2 cellular contexts compared by ENCODE assay signal in genomic region chr16:23597003-23597756, GRCh38.
TF ChIP-seq lines count a peak whose summit lies in the region.

No MANE protein-coding gene starts in this region.

TF ChIP-seq in GM23338, 12 proteins besides CTCF, POLR2A, EP300 and RAD21:
- TF ChIP-seq POLR2AphosphoS5 (IDR thresholded peaks at IDR 0.05; ENCODE audit: low read depth): no peak
- TF ChIP-seq, protein P1, sequence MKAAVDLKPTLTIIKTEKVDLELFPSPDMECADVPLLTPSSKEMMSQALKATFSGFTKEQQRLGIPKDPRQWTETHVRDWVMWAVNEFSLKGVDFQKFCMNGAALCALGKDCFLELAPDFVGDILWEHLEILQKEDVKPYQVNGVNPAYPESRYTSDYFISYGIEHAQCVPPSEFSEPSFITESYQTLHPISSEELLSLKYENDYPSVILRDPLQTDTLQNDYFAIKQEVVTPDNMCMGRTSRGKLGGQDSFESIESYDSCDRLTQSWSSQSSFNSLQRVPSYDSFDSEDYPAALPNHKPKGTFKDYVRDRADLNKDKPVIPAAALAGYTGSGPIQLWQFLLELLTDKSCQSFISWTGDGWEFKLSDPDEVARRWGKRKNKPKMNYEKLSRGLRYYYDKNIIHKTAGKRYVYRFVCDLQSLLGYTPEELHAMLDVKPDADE (IDR thresholded peaks at IDR 0.05): no peak
- TF ChIP-seq EZH2 (IDR thresholded peaks at IDR 0.05; ENCODE audit: low read depth, unreplicated experiment): no peak
- no peak for TF ChIP-seq EZH2phosphoT487 (IDR thresholded peaks at IDR 0.05; ENCODE audit: unreplicated experiment)
- no peak for TF ChIP-seq NANOG (IDR thresholded peaks at IDR 0.05; ENCODE audit: borderline replicate concordance)
- TF ChIP-seq ZNF331 (CRISPR knock-in tag; IDR thresholded peaks at IDR 0.05; ENCODE audit: low read depth): no peak
- no peak for TF ChIP-seq ZNF114 (CRISPR knock-in tag; IDR thresholded peaks at IDR 0.05)
- TF ChIP-seq JUNB (IDR thresholded peaks at IDR 0.05; ENCODE audit: unreplicated experiment): no peak
- TF ChIP-seq CREB1 (CRISPR knock-in tag; IDR thresholded peaks at IDR 0.05; ENCODE audit: low read depth): no peak
- no peak for TF ChIP-seq STAT1 (IDR thresholded peaks at IDR 0.05; ENCODE audit: unreplicated experiment)
- TF ChIP-seq, protein P2, sequence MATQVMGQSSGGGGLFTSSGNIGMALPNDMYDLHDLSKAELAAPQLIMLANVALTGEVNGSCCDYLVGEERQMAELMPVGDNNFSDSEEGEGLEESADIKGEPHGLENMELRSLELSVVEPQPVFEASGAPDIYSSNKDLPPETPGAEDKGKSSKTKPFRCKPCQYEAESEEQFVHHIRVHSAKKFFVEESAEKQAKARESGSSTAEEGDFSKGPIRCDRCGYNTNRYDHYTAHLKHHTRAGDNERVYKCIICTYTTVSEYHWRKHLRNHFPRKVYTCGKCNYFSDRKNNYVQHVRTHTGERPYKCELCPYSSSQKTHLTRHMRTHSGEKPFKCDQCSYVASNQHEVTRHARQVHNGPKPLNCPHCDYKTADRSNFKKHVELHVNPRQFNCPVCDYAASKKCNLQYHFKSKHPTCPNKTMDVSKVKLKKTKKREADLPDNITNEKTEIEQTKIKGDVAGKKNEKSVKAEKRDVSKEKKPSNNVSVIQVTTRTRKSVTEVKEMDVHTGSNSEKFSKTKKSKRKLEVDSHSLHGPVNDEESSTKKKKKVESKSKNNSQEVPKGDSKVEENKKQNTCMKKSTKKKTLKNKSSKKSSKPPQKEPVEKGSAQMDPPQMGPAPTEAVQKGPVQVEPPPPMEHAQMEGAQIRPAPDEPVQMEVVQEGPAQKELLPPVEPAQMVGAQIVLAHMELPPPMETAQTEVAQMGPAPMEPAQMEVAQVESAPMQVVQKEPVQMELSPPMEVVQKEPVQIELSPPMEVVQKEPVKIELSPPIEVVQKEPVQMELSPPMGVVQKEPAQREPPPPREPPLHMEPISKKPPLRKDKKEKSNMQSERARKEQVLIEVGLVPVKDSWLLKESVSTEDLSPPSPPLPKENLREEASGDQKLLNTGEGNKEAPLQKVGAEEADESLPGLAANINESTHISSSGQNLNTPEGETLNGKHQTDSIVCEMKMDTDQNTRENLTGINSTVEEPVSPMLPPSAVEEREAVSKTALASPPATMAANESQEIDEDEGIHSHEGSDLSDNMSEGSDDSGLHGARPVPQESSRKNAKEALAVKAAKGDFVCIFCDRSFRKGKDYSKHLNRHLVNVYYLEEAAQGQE (IDR thresholded peaks at IDR 0.05; ENCODE audit: unreplicated experiment): no peak
- TF ChIP-seq ZNF462 (CRISPR knock-in tag; IDR thresholded peaks at IDR 0.05): no peak

TF ChIP-seq in K562, 482 proteins besides CTCF, POLR2A, EP300 and RAD21 (continues in another document):
- TF ChIP-seq NR1H2 (CRISPR knock-in tag; IDR thresholded peaks at IDR 0.05): no peak
- peak; percentile 99 for TF ChIP-seq NR4A1 (CRISPR knock-in tag; IDR thresholded peaks at IDR 0.05)
- peak; percentile 100 for TF ChIP-seq NR4A1 (tag; IDR thresholded peaks at IDR 0.05)
- no peak for TF ChIP-seq CHD7 (IDR thresholded peaks at IDR 0.05; ENCODE audit: low read depth, low read length)
- TF ChIP-seq, protein P3, sequence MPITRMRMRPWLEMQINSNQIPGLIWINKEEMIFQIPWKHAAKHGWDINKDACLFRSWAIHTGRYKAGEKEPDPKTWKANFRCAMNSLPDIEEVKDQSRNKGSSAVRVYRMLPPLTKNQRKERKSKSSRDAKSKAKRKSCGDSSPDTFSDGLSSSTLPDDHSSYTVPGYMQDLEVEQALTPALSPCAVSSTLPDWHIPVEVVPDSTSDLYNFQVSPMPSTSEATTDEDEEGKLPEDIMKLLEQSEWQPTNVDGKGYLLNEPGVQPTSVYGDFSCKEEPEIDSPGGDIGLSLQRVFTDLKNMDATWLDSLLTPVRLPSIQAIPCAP (CRISPR knock-in tag; IDR thresholded peaks at IDR 0.05; ENCODE audit: borderline replicate concordance): no peak
- TF ChIP-seq ZNF197 (CRISPR knock-in tag; IDR thresholded peaks at IDR 0.05; ENCODE audit: low read depth): peak; percentile 100
- TF ChIP-seq ZNF384 (IDR thresholded peaks at IDR 0.05; ENCODE audit: low read depth, low read length): no peak
- TF ChIP-seq MTA1 (IDR thresholded peaks at IDR 0.05; ENCODE audit: borderline replicate concordance): peak; percentile 89
- TF ChIP-seq CBX5 (IDR thresholded peaks at IDR 0.05; ENCODE audit: borderline replicate concordance, low read depth): no peak
- TF ChIP-seq NCOA1 (IDR thresholded peaks at IDR 0.05; ENCODE audit: low read depth): peak; percentile 54; the same call in 1 of the 2 replicates
- no peak for TF ChIP-seq DNMT1 (IDR thresholded peaks at IDR 0.05)
- no peak for TF ChIP-seq ZNF780A (CRISPR knock-in tag; IDR thresholded peaks at IDR 0.05)
- peak; percentile 56 for TF ChIP-seq CREM (IDR thresholded peaks at IDR 0.05; ENCODE audit: low read depth)
- TF ChIP-seq, protein P4, sequence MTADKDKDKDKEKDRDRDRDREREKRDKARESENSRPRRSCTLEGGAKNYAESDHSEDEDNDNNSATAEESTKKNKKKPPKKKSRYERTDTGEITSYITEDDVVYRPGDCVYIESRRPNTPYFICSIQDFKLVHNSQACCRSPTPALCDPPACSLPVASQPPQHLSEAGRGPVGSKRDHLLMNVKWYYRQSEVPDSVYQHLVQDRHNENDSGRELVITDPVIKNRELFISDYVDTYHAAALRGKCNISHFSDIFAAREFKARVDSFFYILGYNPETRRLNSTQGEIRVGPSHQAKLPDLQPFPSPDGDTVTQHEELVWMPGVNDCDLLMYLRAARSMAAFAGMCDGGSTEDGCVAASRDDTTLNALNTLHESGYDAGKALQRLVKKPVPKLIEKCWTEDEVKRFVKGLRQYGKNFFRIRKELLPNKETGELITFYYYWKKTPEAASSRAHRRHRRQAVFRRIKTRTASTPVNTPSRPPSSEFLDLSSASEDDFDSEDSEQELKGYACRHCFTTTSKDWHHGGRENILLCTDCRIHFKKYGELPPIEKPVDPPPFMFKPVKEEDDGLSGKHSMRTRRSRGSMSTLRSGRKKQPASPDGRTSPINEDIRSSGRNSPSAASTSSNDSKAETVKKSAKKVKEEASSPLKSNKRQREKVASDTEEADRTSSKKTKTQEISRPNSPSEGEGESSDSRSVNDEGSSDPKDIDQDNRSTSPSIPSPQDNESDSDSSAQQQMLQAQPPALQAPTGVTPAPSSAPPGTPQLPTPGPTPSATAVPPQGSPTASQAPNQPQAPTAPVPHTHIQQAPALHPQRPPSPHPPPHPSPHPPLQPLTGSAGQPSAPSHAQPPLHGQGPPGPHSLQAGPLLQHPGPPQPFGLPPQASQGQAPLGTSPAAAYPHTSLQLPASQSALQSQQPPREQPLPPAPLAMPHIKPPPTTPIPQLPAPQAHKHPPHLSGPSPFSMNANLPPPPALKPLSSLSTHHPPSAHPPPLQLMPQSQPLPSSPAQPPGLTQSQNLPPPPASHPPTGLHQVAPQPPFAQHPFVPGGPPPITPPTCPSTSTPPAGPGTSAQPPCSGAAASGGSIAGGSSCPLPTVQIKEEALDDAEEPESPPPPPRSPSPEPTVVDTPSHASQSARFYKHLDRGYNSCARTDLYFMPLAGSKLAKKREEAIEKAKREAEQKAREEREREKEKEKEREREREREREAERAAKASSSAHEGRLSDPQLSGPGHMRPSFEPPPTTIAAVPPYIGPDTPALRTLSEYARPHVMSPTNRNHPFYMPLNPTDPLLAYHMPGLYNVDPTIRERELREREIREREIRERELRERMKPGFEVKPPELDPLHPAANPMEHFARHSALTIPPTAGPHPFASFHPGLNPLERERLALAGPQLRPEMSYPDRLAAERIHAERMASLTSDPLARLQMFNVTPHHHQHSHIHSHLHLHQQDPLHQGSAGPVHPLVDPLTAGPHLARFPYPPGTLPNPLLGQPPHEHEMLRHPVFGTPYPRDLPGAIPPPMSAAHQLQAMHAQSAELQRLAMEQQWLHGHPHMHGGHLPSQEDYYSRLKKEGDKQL (CRISPR knock-in tag; IDR thresholded peaks at IDR 0.05; ENCODE audit: borderline replicate concordance): no peak
- TF ChIP-seq U2AF2 (optimal IDR thresholded peaks at IDR 0.05; ENCODE audit: low read depth, low read length): no peak
- TF ChIP-seq STAT5A (IDR thresholded peaks at IDR 0.05; ENCODE audit: borderline replicate concordance, low read length): no peak
- TF ChIP-seq CSDE1 (IDR thresholded peaks at IDR 0.05): no peak
- TF ChIP-seq SIX5 (IDR thresholded peaks at IDR 0.05; ENCODE audit: borderline replicate concordance in 1 of 2, insufficient read depth in 1 of 2, low read depth in 1 of 2, low read length in 2 of 2): no peak
- TF ChIP-seq FOS (IDR thresholded peaks at IDR 0.05; ENCODE audit: extremely low read depth, insufficient read length): no peak
- peak; percentile 99 for TF ChIP-seq ZNF41 (CRISPR knock-in tag; conservative IDR thresholded peaks at IDR 0.05)
- no peak; the same call in 1 of the 2 replicates for TF ChIP-seq RAD51 (IDR thresholded peaks at IDR 0.05; ENCODE audit: borderline replicate concordance, low read depth)
- peak; percentile 94 for TF ChIP-seq CLOCK (CRISPR knock-in tag; IDR thresholded peaks at IDR 0.05; ENCODE audit: borderline replicate concordance)
- peak; percentile 86 for TF ChIP-seq GTF2E2 (tag; IDR thresholded peaks at IDR 0.05)
- TF ChIP-seq ZNF165 (CRISPR knock-in tag; IDR thresholded peaks at IDR 0.05; ENCODE audit: borderline replicate concordance): peak; percentile 98
